Comparison of ENCODE assay signal across 1 cellular context in genomic region chr10:97407211-97407951, GRCh38.
TF ChIP-seq lines count a peak whose summit lies in the region.

No MANE protein-coding gene starts in this region.

TF ChIP-seq in HepG2, 621 proteins besides CTCF, POLR2A, EP300 and RAD21 (continued from another document and continues in another):
- TF ChIP-seq, protein P1, sequence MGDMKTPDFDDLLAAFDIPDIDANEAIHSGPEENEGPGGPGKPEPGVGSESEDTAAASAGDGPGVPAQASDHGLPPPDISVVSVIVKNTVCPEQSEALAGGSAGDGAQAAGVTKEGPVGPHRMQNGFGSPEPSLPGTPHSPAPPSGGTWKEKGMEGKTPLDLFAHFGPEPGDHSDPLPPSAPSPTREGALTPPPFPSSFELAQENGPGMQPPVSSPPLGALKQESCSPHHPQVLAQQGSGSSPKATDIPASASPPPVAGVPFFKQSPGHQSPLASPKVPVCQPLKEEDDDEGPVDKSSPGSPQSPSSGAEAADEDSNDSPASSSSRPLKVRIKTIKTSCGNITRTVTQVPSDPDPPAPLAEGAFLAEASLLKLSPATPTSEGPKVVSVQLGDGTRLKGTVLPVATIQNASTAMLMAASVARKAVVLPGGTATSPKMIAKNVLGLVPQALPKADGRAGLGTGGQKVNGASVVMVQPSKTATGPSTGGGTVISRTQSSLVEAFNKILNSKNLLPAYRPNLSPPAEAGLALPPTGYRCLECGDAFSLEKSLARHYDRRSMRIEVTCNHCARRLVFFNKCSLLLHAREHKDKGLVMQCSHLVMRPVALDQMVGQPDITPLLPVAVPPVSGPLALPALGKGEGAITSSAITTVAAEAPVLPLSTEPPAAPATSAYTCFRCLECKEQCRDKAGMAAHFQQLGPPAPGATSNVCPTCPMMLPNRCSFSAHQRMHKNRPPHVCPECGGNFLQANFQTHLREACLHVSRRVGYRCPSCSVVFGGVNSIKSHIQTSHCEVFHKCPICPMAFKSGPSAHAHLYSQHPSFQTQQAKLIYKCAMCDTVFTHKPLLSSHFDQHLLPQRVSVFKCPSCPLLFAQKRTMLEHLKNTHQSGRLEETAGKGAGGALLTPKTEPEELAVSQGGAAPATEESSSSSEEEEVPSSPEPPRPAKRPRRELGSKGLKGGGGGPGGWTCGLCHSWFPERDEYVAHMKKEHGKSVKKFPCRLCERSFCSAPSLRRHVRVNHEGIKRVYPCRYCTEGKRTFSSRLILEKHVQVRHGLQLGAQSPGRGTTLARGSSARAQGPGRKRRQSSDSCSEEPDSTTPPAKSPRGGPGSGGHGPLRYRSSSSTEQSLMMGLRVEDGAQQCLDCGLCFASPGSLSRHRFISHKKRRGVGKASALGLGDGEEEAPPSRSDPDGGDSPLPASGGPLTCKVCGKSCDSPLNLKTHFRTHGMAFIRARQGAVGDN (CRISPR knock-in tag; IDR thresholded peaks at IDR 0.05), result peak; percentile 65
- TF ChIP-seq, protein P2, sequence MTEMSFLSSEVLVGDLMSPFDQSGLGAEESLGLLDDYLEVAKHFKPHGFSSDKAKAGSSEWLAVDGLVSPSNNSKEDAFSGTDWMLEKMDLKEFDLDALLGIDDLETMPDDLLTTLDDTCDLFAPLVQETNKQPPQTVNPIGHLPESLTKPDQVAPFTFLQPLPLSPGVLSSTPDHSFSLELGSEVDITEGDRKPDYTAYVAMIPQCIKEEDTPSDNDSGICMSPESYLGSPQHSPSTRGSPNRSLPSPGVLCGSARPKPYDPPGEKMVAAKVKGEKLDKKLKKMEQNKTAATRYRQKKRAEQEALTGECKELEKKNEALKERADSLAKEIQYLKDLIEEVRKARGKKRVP (CRISPR knock-in tag; IDR thresholded peaks at IDR 0.05), result no peak
- TF ChIP-seq MIER3 (CRISPR knock-in tag; IDR thresholded peaks at IDR 0.05; ENCODE audit: borderline replicate concordance) (peak; percentile 17; the same call in 1 of the 2 replicates), NBN (conservative IDR thresholded peaks at IDR 0.05) (no peak), HNF1A (IDR thresholded peaks at IDR 0.05; ENCODE audit: low read depth) (no peak), HNF1A (CRISPR knock-in tag; IDR thresholded peaks at IDR 0.05; ENCODE audit: borderline replicate concordance) (no peak), SKIL (CRISPR knock-in tag; IDR thresholded peaks at IDR 0.05; ENCODE audit: borderline replicate concordance) (no peak), XBP1 (CRISPR knock-in tag; IDR thresholded peaks at IDR 0.05) (no peak), ZNF230 (CRISPR knock-in tag; IDR thresholded peaks at IDR 0.05) (no peak), ELF4 (CRISPR knock-in tag; IDR thresholded peaks at IDR 0.05; ENCODE audit: borderline replicate concordance) (no peak), ZNF713 (CRISPR knock-in tag; IDR thresholded peaks at IDR 0.05) (no peak), CENPX (CRISPR knock-in tag; IDR thresholded peaks at IDR 0.05) (no peak), REPIN1 (CRISPR knock-in tag; IDR thresholded peaks at IDR 0.05; ENCODE audit: borderline replicate concordance, low read depth) (no peak), ZSCAN31 (CRISPR knock-in tag; IDR thresholded peaks at IDR 0.05; ENCODE audit: low read depth) (peak; percentile 48; the same call in 1 of the 2 replicates), RORA (CRISPR knock-in tag; IDR thresholded peaks at IDR 0.05) (no peak), THAP11 (CRISPR knock-in tag; IDR thresholded peaks at IDR 0.05) (peak; percentile 21; the same call in 1 of the 2 replicates), SPEN (CRISPR knock-in tag; IDR thresholded peaks at IDR 0.05; ENCODE audit: low read depth) (peak; percentile 45; the same call in 1 of the 2 replicates), ZNF253 (CRISPR knock-in tag; IDR thresholded peaks at IDR 0.05; ENCODE audit: borderline replicate concordance) (no peak), CBX1 (IDR thresholded peaks at IDR 0.05; ENCODE audit: low read depth) (no peak), ZNF574 (CRISPR knock-in tag; IDR thresholded peaks at IDR 0.05) (peak; percentile 33; the same call in 1 of the 2 replicates), ELF3 (CRISPR knock-in tag; IDR thresholded peaks at IDR 0.05) (peak; percentile 47), SRF (IDR thresholded peaks at IDR 0.05; ENCODE audit: low read depth, low read length) (no peak; the same call in 1 of the 2 replicates)
- TF ChIP-seq, protein P3, sequence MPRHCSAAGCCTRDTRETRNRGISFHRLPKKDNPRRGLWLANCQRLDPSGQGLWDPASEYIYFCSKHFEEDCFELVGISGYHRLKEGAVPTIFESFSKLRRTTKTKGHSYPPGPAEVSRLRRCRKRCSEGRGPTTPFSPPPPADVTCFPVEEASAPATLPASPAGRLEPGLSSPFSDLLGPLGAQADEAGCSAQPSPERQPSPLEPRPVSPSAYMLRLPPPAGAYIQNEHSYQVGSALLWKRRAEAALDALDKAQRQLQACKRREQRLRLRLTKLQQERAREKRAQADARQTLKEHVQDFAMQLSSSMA (CRISPR knock-in tag; IDR thresholded peaks at IDR 0.05), result no peak
- TF ChIP-seq, protein P4, sequence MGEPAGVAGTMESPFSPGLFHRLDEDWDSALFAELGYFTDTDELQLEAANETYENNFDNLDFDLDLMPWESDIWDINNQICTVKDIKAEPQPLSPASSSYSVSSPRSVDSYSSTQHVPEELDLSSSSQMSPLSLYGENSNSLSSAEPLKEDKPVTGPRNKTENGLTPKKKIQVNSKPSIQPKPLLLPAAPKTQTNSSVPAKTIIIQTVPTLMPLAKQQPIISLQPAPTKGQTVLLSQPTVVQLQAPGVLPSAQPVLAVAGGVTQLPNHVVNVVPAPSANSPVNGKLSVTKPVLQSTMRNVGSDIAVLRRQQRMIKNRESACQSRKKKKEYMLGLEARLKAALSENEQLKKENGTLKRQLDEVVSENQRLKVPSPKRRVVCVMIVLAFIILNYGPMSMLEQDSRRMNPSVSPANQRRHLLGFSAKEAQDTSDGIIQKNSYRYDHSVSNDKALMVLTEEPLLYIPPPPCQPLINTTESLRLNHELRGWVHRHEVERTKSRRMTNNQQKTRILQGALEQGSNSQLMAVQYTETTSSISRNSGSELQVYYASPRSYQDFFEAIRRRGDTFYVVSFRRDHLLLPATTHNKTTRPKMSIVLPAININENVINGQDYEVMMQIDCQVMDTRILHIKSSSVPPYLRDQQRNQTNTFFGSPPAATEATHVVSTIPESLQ (CRISPR knock-in tag; conservative IDR thresholded peaks at IDR 0.05), result no peak; the same call in 1 of the 2 replicates
- TF ChIP-seq, protein P5, sequence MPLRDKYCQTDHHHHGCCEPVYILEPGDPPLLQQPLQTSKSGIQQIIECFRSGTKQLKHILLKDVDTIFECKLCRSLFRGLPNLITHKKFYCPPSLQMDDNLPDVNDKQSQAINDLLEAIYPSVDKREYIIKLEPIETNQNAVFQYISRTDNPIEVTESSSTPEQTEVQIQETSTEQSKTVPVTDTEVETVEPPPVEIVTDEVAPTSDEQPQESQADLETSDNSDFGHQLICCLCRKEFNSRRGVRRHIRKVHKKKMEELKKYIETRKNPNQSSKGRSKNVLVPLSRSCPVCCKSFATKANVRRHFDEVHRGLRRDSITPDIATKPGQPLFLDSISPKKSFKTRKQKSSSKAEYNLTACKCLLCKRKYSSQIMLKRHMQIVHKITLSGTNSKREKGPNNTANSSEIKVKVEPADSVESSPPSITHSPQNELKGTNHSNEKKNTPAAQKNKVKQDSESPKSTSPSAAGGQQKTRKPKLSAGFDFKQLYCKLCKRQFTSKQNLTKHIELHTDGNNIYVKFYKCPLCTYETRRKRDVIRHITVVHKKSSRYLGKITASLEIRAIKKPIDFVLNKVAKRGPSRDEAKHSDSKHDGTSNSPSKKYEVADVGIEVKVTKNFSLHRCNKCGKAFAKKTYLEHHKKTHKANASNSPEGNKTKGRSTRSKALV (CRISPR knock-in tag; IDR thresholded peaks at IDR 0.05), result no peak
- TF ChIP-seq, protein P6, sequence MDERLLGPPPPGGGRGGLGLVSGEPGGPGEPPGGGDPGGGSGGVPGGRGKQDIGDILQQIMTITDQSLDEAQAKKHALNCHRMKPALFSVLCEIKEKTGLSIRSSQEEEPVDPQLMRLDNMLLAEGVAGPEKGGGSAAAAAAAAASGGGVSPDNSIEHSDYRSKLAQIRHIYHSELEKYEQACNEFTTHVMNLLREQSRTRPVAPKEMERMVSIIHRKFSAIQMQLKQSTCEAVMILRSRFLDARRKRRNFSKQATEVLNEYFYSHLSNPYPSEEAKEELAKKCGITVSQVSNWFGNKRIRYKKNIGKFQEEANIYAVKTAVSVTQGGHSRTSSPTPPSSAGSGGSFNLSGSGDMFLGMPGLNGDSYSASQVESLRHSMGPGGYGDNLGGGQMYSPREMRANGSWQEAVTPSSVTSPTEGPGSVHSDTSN (CRISPR knock-in tag; IDR thresholded peaks at IDR 0.05), result no peak
- TF ChIP-seq, protein P7, sequence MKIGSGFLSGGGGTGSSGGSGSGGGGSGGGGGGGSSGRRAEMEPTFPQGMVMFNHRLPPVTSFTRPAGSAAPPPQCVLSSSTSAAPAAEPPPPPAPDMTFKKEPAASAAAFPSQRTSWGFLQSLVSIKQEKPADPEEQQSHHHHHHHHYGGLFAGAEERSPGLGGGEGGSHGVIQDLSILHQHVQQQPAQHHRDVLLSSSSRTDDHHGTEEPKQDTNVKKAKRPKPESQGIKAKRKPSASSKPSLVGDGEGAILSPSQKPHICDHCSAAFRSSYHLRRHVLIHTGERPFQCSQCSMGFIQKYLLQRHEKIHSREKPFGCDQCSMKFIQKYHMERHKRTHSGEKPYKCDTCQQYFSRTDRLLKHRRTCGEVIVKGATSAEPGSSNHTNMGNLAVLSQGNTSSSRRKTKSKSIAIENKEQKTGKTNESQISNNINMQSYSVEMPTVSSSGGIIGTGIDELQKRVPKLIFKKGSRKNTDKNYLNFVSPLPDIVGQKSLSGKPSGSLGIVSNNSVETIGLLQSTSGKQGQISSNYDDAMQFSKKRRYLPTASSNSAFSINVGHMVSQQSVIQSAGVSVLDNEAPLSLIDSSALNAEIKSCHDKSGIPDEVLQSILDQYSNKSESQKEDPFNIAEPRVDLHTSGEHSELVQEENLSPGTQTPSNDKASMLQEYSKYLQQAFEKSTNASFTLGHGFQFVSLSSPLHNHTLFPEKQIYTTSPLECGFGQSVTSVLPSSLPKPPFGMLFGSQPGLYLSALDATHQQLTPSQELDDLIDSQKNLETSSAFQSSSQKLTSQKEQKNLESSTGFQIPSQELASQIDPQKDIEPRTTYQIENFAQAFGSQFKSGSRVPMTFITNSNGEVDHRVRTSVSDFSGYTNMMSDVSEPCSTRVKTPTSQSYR (CRISPR knock-in tag; IDR thresholded peaks at IDR 0.05; ENCODE audit: borderline replicate concordance), result no peak
- TF ChIP-seq, protein P8, sequence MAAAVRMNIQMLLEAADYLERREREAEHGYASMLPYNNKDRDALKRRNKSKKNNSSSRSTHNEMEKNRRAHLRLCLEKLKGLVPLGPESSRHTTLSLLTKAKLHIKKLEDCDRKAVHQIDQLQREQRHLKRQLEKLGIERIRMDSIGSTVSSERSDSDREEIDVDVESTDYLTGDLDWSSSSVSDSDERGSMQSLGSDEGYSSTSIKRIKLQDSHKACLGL (CRISPR knock-in tag; IDR thresholded peaks at IDR 0.05), result no peak
